Comparison of ENCODE assay signal across 1 cellular context in genomic region chr2:241798081-241798630, GRCh38.
TF ChIP-seq lines count a peak whose summit lies in the region.

No MANE protein-coding gene starts in this region.

TF ChIP-seq in HepG2, 621 proteins besides CTCF, POLR2A, EP300 and RAD21:
- TF ChIP-seq IRF1 (CRISPR knock-in tag; IDR thresholded peaks at IDR 0.05; ENCODE audit: low read depth) (no peak), THYN1 (CRISPR knock-in tag; IDR thresholded peaks at IDR 0.05; ENCODE audit: borderline replicate concordance, low read depth) (no peak), ZBTB38 (CRISPR knock-in tag; IDR thresholded peaks at IDR 0.05) (peak; percentile 49; the same call in 1 of the 2 replicates), MNT (IDR thresholded peaks at IDR 0.05) (peak; percentile 59; the same call in 1 of the 2 replicates), REL (CRISPR knock-in tag; conservative IDR thresholded peaks at IDR 0.05) (no peak), MAFG (CRISPR knock-in tag; IDR thresholded peaks at IDR 0.05) (0 out of 2 replicates have a peak, but pooled peaks have one; percentile 10)
